ENCODE assay signal across 16 cellular contexts in genomic region chr4:7877131-7877530, GRCh38.
DNase-seq lines count a peak whose midpoint lies in the region; ATAC-seq and TF ChIP-seq lines count a peak whose summit lies in the region.
"Had no signal": no experiment of that assay in that cellular context is flagged by ENCODE, and none has a peak within 500 bp of the region (broad histone marks: within the 10 kb centered on the region; RNA-seq: fewer than 3 reads in every experiment).

No MANE protein-coding gene starts in this region.

- H3K9me3 ChIP-seq in SK-N-SH: no peaks in the 10 kb centered on the region
- no peaks in the 10 kb centered on the region for H3K9me3 ChIP-seq in neural cell (ENCODE audit: low read length)
- H3K9me3 ChIP-seq in prostate gland: no peaks in the 10 kb centered on the region
- H3K9me3 ChIP-seq: psoas muscle had no signal

- DNase-seq in SK-N-SH (no peak), GM23338 (ENCODE audit: low spot score) (no peak), AG08395 (ENCODE audit: low spot score) (no peak), prostate gland (ENCODE audit: low spot score) (no peak)
- no peak for DNase-seq in central memory CD8-positive, alpha-beta T cell (ENCODE audit: low spot score in 2 of 2)
- DNase-seq: 8988T, activated B cell treated with CpG ODN at 0.5 μM for 24 hours, COR-L47, KBM-7, NCI-H1105, NCI-H345, psoas muscle had no signal

- H3K36me3 Mint-ChIP-seq in GM23338 (ENCODE audit: low read depth): peaks cover 11% of the 10 kb centered on the region
- H3K36me3 Mint-ChIP-seq in central memory CD8-positive, alpha-beta T cell (ENCODE audit: insufficient read depth): peaks cover 1% of the 10 kb centered on the region

- H3K9me2 ChIP-seq in SK-N-SH (no peaks in the 10 kb centered on the region), GM23338 (ENCODE audit: insufficient read depth) (no peaks in the 10 kb centered on the region), neural cell (ENCODE audit: insufficient read depth, low read length) (no peaks in the 10 kb centered on the region)

- peaks cover 34% of the 10 kb centered on the region for H3K4me1 Mint-ChIP-seq in GM23338
- peaks cover 46% of the 10 kb centered on the region for H3K4me1 Mint-ChIP-seq in central memory CD8-positive, alpha-beta T cell
- H3K4me1 Mint-ChIP-seq: activated B cell treated with CpG ODN at 0.5 μM for 24 hours had no signal

- H3K4me3 Mint-ChIP-seq in GM23338: no peak overlapping the region
- H3K4me3 Mint-ChIP-seq in central memory CD8-positive, alpha-beta T cell: peak overlapping the region; percentile 56
- H3K4me3 Mint-ChIP-seq: activated B cell treated with CpG ODN at 0.5 μM for 24 hours had no signal

- H3K27ac ChIP-seq in SK-N-SH (ENCODE audit: low read depth in 2 of 2, low read length in 1 of 2) (peak overlapping the region; percentile 91 to 93), GM23338 (ENCODE audit: low read depth) (no peak overlapping the region), neural cell (ENCODE audit: low read length) (peak overlapping the region; percentile 10), prostate gland (no peak overlapping the region)
- H3K27ac ChIP-seq: psoas muscle, SK-N-MC had no signal

- peak overlapping the region; percentile 42; the same call in 1 of the 2 replicates for H3K9ac ChIP-seq in SK-N-SH
- H3K9ac ChIP-seq in neural cell (ENCODE audit: low read length): peak overlapping the region; percentile 4

- H3F3A ChIP-seq in SK-N-SH (replicated peaks; ENCODE audit: insufficient read depth) (peaks cover 66% of the 10 kb centered on the region), GM23338 (replicated peaks; ENCODE audit: low read depth) (no peaks in the 10 kb centered on the region), neural cell (ENCODE audit: insufficient read depth, low read length, poor library complexity, severe bottlenecking) (no peaks in the 10 kb centered on the region)

- POLR2A ChIA-PET in SK-N-SH (lab: Yijun Ruan, JAX): no interaction called here

- no peak for TF ChIP-seq POLR2A in prostate gland (IDR thresholded peaks at IDR 0.05)

- TF ChIP-seq EP300 in SK-N-SH (IDR thresholded peaks at IDR 0.05; ENCODE audit: borderline replicate concordance in 1 of 2, low read depth in 1 of 2, low read length in 1 of 2): no peak
- peak; percentile 27 for TF ChIP-seq EP300 in neural cell (conservative IDR thresholded peaks at IDR 0.05; ENCODE audit: poor library complexity, severe bottlenecking)

- intact Hi-C loops in prostate gland (cut with DNase I): no loop called here

- CTCF ChIA-PET in SK-N-SH (lab: Yijun Ruan, JAX): interaction anchor here (0.9 to 5.0 kb wide), 16 partner anchors 9 to 115 kb away, joined by 3 to 44 read pairs (median 4); no protein-coding TSS in a partner anchor

- H3K4me2 ChIP-seq in SK-N-SH (peak overlapping the region; percentile 65; the same call in 1 of the 2 replicates), GM23338 (0 out of 2 replicates have a peak overlapping the region, but pooled peaks have one; percentile 1), neural cell (ENCODE audit: low read length) (peak overlapping the region; percentile 5)

- H3K9me3 Mint-ChIP-seq in GM23338: peaks cover 13% of the 10 kb centered on the region; the same call in 2 of the 3 replicates
- no peaks in the 10 kb centered on the region for H3K9me3 Mint-ChIP-seq in central memory CD8-positive, alpha-beta T cell
- H3K9me3 Mint-ChIP-seq: activated B cell treated with CpG ODN at 0.5 μM for 24 hours had no signal

- H3K79me2 ChIP-seq in SK-N-SH (ENCODE audit: insufficient read depth) (peaks cover 100% of the 10 kb centered on the region), GM23338 (replicated peaks; ENCODE audit: insufficient read depth) (peaks cover 78% of the 10 kb centered on the region), neural cell (replicated peaks; ENCODE audit: insufficient read depth, low read length) (peaks cover 62% of the 10 kb centered on the region)

- peaks cover 0 to 7% of the 10 kb centered on the region in 2 experiments for H3K36me3 ChIP-seq in SK-N-SH (replicated peaks in 1 of 2; ENCODE audit: control insufficient read depth in 1 of 2, insufficient read depth in 2 of 2, low read length in 1 of 2)
- H3K36me3 ChIP-seq in GM23338 (ENCODE audit: insufficient read depth): no peaks in the 10 kb centered on the region
- no peaks in the 10 kb centered on the region for H3K36me3 ChIP-seq in neural cell (ENCODE audit: insufficient read depth, low read length)
- no peaks in the 10 kb centered on the region for H3K36me3 ChIP-seq in prostate gland

- 92% methylated on average over 5 of the region's 5 CpGs for WGBS in SK-N-SH (ENCODE audit: low lambda C conversion rate)
- 73% methylated on average over 5 of the region's 5 CpGs for WGBS in prostate gland

- H4K20me1 ChIP-seq in SK-N-SH (ENCODE audit: insufficient read depth) (peaks cover 61% of the 10 kb centered on the region; the same call in 1 of the 2 replicates), GM23338 (replicated peaks; ENCODE audit: insufficient read depth) (peaks cover 4% of the 10 kb centered on the region; the same call in 1 of the 2 replicates), neural cell (ENCODE audit: insufficient read depth) (peaks cover 5% of the 10 kb centered on the region)

- H2AFZ ChIP-seq in SK-N-SH (ENCODE audit: low read depth) (no peak overlapping the region), GM23338 (no peak overlapping the region), neural cell (ENCODE audit: low read depth, low read length) (no peak overlapping the region)

- peaks cover 7% of the 10 kb centered on the region for H3K27me3 Mint-ChIP-seq in GM23338 (ENCODE audit: insufficient read depth, low read depth, poor library complexity)
- no peaks in the 10 kb centered on the region for H3K27me3 Mint-ChIP-seq in central memory CD8-positive, alpha-beta T cell

- H3K4me3 ChIP-seq in SK-N-SH (ENCODE audit: low read depth in 2 of 2, low read length in 1 of 2): no peak overlapping the region
- no peak overlapping the region for H3K4me3 ChIP-seq in GM23338
- H3K4me3 ChIP-seq in neural cell (ENCODE audit: low read length): peak overlapping the region; percentile 6
- H3K4me3 ChIP-seq in prostate gland: no peak overlapping the region
- H3K4me3 ChIP-seq: psoas muscle, SK-N-MC had no signal

- TF ChIP-seq CTCF in SK-N-SH (IDR thresholded peaks at IDR 0.05) (no peak), GM23338 (conservative IDR thresholded peaks at IDR 0.05; ENCODE audit: low read depth in 2 of 2) (no peak), neural cell (IDR thresholded peaks at IDR 0.05; ENCODE audit: poor library complexity, severe bottlenecking) (no peak), prostate gland (IDR thresholded peaks at IDR 0.05) (no peak)

- H3K4me1 ChIP-seq in SK-N-SH (ENCODE audit: control insufficient read depth in 1 of 2, insufficient read depth in 2 of 2, low read depth in 1 of 2, low read length in 1 of 2): peaks cover 52 to 68% of the 10 kb centered on the region in 2 experiments
- H3K4me1 ChIP-seq in GM23338 (ENCODE audit: insufficient read depth): peaks cover 34% of the 10 kb centered on the region
- H3K4me1 ChIP-seq in prostate gland (replicated peaks): no peaks in the 10 kb centered on the region

- no peak overlapping the region for H3K27ac Mint-ChIP-seq in GM23338
- H3K27ac Mint-ChIP-seq in central memory CD8-positive, alpha-beta T cell (ENCODE audit: low read depth): peak overlapping the region; percentile 56
- H3K27ac Mint-ChIP-seq: activated B cell treated with CpG ODN at 0.5 μM for 24 hours had no signal

- TF ChIP-seq RAD21 in SK-N-SH (IDR thresholded peaks at IDR 0.05; ENCODE audit: low read length) (no peak), neural cell (conservative IDR thresholded peaks at IDR 0.05) (peak; percentile 10)

- ATAC-seq in SK-N-SH treated with all-trans-retinoic acid at 6 μM for 48 hours: no peak
- no peak for ATAC-seq in GM23338
- no peak for ATAC-seq in central memory CD8-positive, alpha-beta T cell (replicated peaks; ENCODE audit: extremely low read depth, poor library complexity, severe bottlenecking)
- no peak for ATAC-seq in GM21423 (IDR thresholded peaks at IDR 0.05; ENCODE audit: unreplicated experiment)
- ATAC-seq: psoas muscle had no signal

- H3K27me3 ChIP-seq in SK-N-SH (ENCODE audit: insufficient read depth): no peaks in the 10 kb centered on the region
- no peaks in the 10 kb centered on the region for H3K27me3 ChIP-seq in GM23338 (ENCODE audit: insufficient read depth)
- H3K27me3 ChIP-seq in neural cell (ENCODE audit: insufficient read depth, low read depth, low read length): no peaks in the 10 kb centered on the region
- H3K27me3 ChIP-seq in prostate gland (replicated peaks; ENCODE audit: insufficient read depth): no peaks in the 10 kb centered on the region

TF ChIP-seq in SK-N-SH treated with all-trans-retinoic acid at 6 μM for 48 hours, 23 proteins besides CTCF, POLR2A, EP300 and RAD21 (continues in another document):
- TF ChIP-seq ZNF70 (CRISPR knock-in tag; IDR thresholded peaks at IDR 0.05): no peak
- no peak for TF ChIP-seq ARNTL (CRISPR knock-in tag; IDR thresholded peaks at IDR 0.05; ENCODE audit: borderline replicate concordance, low read depth)
- TF ChIP-seq ZNF8 (CRISPR knock-in tag; IDR thresholded peaks at IDR 0.05): no peak
- no peak for TF ChIP-seq ZFP30 (CRISPR knock-in tag; IDR thresholded peaks at IDR 0.05)
- no peak for TF ChIP-seq RARB (CRISPR knock-in tag; IDR thresholded peaks at IDR 0.05)
- TF ChIP-seq SNAI2 (CRISPR knock-in tag; IDR thresholded peaks at IDR 0.05): no peak
- no peak for TF ChIP-seq ISL1 (CRISPR knock-in tag; IDR thresholded peaks at IDR 0.05)
- no peak for TF ChIP-seq GLIS3 (CRISPR knock-in tag; IDR thresholded peaks at IDR 0.05)

TF ChIP-seq in GM23338, 12 proteins besides CTCF, POLR2A, EP300 and RAD21 (continues in another document):
- TF ChIP-seq ETS1 (IDR thresholded peaks at IDR 0.05) (no peak), POLR2AphosphoS5 (IDR thresholded peaks at IDR 0.05; ENCODE audit: low read depth) (no peak)

TF ChIP-seq in neural cell, 6 proteins besides CTCF, POLR2A, EP300 and RAD21:
- TF ChIP-seq MXI1 (conservative IDR thresholded peaks at IDR 0.05; ENCODE audit: poor library complexity, severe bottlenecking): peak; percentile 26
- TF ChIP-seq EZH2 (IDR thresholded peaks at IDR 0.05; ENCODE audit: borderline replicate concordance, insufficient read depth, low read length, poor library complexity, severe bottlenecking): no peak
TF ChIP-seq in neural cell: peak in this region for 1.

Comparison
In these comparisons a context has a peak if more than half of its experiments do, and no peak if none do; other contexts are left out.
1. H3K27ac ChIP-seq: peak in SK-N-SH (2 of 2) and neural cell (single experiment); none in GM23338 (single experiment) and prostate gland (0 of 2).
2. H3K4me2 ChIP-seq: peak in every context shown above with its lines; median percentile 65 in SK-N-SH; 5 in neural cell; 1 in GM23338.